Comparison of ENCODE assay signal across 16 cellular contexts in genomic region chr4:182141623-182142022, GRCh38.
DNase-seq lines count a peak whose midpoint lies in the region; ATAC-seq and TF ChIP-seq lines count a peak whose summit lies in the region.
"Had no signal": no experiment of that assay in that cellular context is flagged by ENCODE, and none has a peak within 500 bp of the region (broad histone marks: within the 10 kb centered on the region; RNA-seq: fewer than 3 reads in every experiment).

No MANE protein-coding gene starts in this region.

- CTCF ChIA-PET in WTC11 (lab: Charles Lee): interaction anchor here (0.9 kb wide), 1 partner anchor 30 kb away, joined by 5 read pairs; no protein-coding TSS in a partner anchor
- CTCF ChIA-PET in CD4-positive, alpha-beta T cell (lab: Charles Lee): no interaction called here

- no peak overlapping the region for H3K27ac Mint-ChIP-seq in WTC11
- H3K27ac Mint-ChIP-seq in nephron progenitor cell: no peak overlapping the region
- H3K27ac Mint-ChIP-seq in CD4-positive, alpha-beta T cell: no peak overlapping the region
- H3K27ac Mint-ChIP-seq: CD8-positive, alpha-beta T cell had no signal

- peaks cover 59% of the 10 kb centered on the region for H3K4me1 Mint-ChIP-seq in WTC11
- peaks cover 73% of the 10 kb centered on the region for H3K4me1 Mint-ChIP-seq in nephron progenitor cell
- peaks cover 7% of the 10 kb centered on the region for H3K4me1 Mint-ChIP-seq in CD4-positive, alpha-beta T cell (ENCODE audit: low read depth)

- ATAC-seq in WTC11 (no peak), GM21526 (IDR thresholded peaks at IDR 0.05; ENCODE audit: low FRiP score, unreplicated experiment) (no peak), left ventricle myocardium superior (no peak), GM18907 (IDR thresholded peaks at IDR 0.05; ENCODE audit: unreplicated experiment) (no peak)
- ATAC-seq in CD4-positive, alpha-beta T cell (ENCODE audit: poor library complexity): no peak
- ATAC-seq: CD8-positive, alpha-beta T cell had no signal

- H3K27me3 ChIP-seq in hepatocyte: peaks cover 8% of the 10 kb centered on the region
- H3K27me3 ChIP-seq in CD4-positive, alpha-beta T cell (ENCODE audit: control insufficient read depth, insufficient read depth, low read length): peaks cover 52% of the 10 kb centered on the region
- H3K27me3 ChIP-seq: BE2C had no signal

- TF ChIP-seq CTCF in WTC11 (IDR thresholded peaks at IDR 0.05) (no peak), hepatocyte (IDR thresholded peaks at IDR 0.05; ENCODE audit: poor library complexity) (no peak), nephron progenitor cell (IDR thresholded peaks at IDR 0.05) (no peak)
- TF ChIP-seq CTCF in CD4-positive, alpha-beta T cell (IDR thresholded peaks at IDR 0.05): no peak

- H3K79me2 ChIP-seq in hepatocyte: peaks cover 12% of the 10 kb centered on the region

- H3K9me2 ChIP-seq in hepatocyte (replicated peaks; ENCODE audit: insufficient read depth): no peaks in the 10 kb centered on the region

- no peak overlapping the region for H2AFZ ChIP-seq in hepatocyte

- H3K27ac ChIP-seq in hepatocyte: peak overlapping the region; percentile 88
- no peak overlapping the region for H3K27ac ChIP-seq in CD4-positive, alpha-beta T cell (ENCODE audit: low read depth, low read length)

- H3K36me3 Mint-ChIP-seq in WTC11 (no peaks in the 10 kb centered on the region), nephron progenitor cell (ENCODE audit: low read depth) (no peaks in the 10 kb centered on the region)
- H3K36me3 Mint-ChIP-seq in CD4-positive, alpha-beta T cell (ENCODE audit: low read depth): no peaks in the 10 kb centered on the region
- H3K36me3 Mint-ChIP-seq: CD8-positive, alpha-beta T cell had no signal

- H3K9me3 ChIP-seq in hepatocyte (ENCODE audit: low read depth): no peaks in the 10 kb centered on the region
- H3K9me3 ChIP-seq in CD4-positive, alpha-beta T cell (ENCODE audit: control insufficient read depth, low read length): no peaks in the 10 kb centered on the region
- H3K9me3 ChIP-seq: BE2C, HAP-1 had no signal

- H3K4me1 ChIP-seq in hepatocyte (ENCODE audit: insufficient read depth): peaks cover 11% of the 10 kb centered on the region

- no peaks in the 10 kb centered on the region for H3K36me3 ChIP-seq in hepatocyte (replicated peaks; ENCODE audit: insufficient read depth, low read depth)
- H3K36me3 ChIP-seq: HAP-1 had no signal

- intact Hi-C loops in left ventricle myocardium superior (cut with micrococcal nuclease): no loop called here
- intact Hi-C loops in CD4-positive, alpha-beta T cell (cut with DNase I, micrococcal nuclease): no loop called here

- 38% methylated on average over 3 of the region's 3 CpGs for WGBS in hepatocyte (ENCODE audit: low lambda C conversion rate, missing lambda C conversion rate)

- H3K4me3 ChIP-seq in hepatocyte: no peak overlapping the region
- H3K4me3 ChIP-seq: HAP-1 had no signal

- no peaks in the 10 kb centered on the region for H3K9me3 Mint-ChIP-seq in WTC11
- H3K9me3 Mint-ChIP-seq in nephron progenitor cell: no peaks in the 10 kb centered on the region
- no peaks in the 10 kb centered on the region for H3K9me3 Mint-ChIP-seq in CD4-positive, alpha-beta T cell
- H3K9me3 Mint-ChIP-seq: CD8-positive, alpha-beta T cell had no signal

- POLR2A ChIA-PET in WTC11 (lab: Charles Lee): no interaction called here
- POLR2A ChIA-PET in CD4-positive, alpha-beta T cell (lab: Charles Lee): no interaction called here

- no peak for DNase-seq in WTC11 (ENCODE audit: low spot score)
- DNase-seq in hepatocyte (ENCODE audit: low spot score): no peak
- DNase-seq in nephron progenitor cell: no peak
- no peak for DNase-seq in left ventricle myocardium superior
- no peak for DNase-seq in CD4-positive, alpha-beta T cell
- DNase-seq: BE2C; CD8-positive, alpha-beta T cell; DMS 273 treated with DMSO at 0.1 percent for 48 hours; NCI-H1417; NCI-H1930; NCI-H2171 treated with DMSO at 0.1 percent for 48 hours; NCI-H82; SHP77 treated with DMSO at 0.1 percent for 48 hours had no signal

- peak overlapping the region; percentile 96 for H3K4me2 ChIP-seq in hepatocyte

- H3K4me3 Mint-ChIP-seq in WTC11: peak overlapping the region; percentile 93
- peak overlapping the region; percentile 94 for H3K4me3 Mint-ChIP-seq in nephron progenitor cell
- H3K4me3 Mint-ChIP-seq in CD4-positive, alpha-beta T cell: no peak overlapping the region
- H3K4me3 Mint-ChIP-seq: CD8-positive, alpha-beta T cell had no signal

- H4K20me1 ChIP-seq in hepatocyte (ENCODE audit: insufficient read depth, poor library complexity, severe bottlenecking): no peaks in the 10 kb centered on the region

- H3K27me3 Mint-ChIP-seq in WTC11 (ENCODE audit: low read depth) (peaks cover 30% of the 10 kb centered on the region), nephron progenitor cell (ENCODE audit: low read depth, poor library complexity) (peaks cover 39% of the 10 kb centered on the region)
- H3K27me3 Mint-ChIP-seq in CD4-positive, alpha-beta T cell: peaks cover 78% of the 10 kb centered on the region

TF ChIP-seq in WTC11, 78 proteins besides CTCF, POLR2A, EP300 and RAD21 (continues in another document):
- TF ChIP-seq ETV6 (CRISPR knock-in tag; IDR thresholded peaks at IDR 0.05) (no peak), IRF1 (CRISPR knock-in tag; IDR thresholded peaks at IDR 0.05) (no peak), CREM (CRISPR knock-in tag; IDR thresholded peaks at IDR 0.05) (no peak), RORB (CRISPR knock-in tag; IDR thresholded peaks at IDR 0.05) (no peak), EMX1 (CRISPR knock-in tag; IDR thresholded peaks at IDR 0.05) (no peak), CBFB (CRISPR knock-in tag; IDR thresholded peaks at IDR 0.05; ENCODE audit: low read depth) (no peak), FOXJ3 (CRISPR knock-in tag; IDR thresholded peaks at IDR 0.05; ENCODE audit: borderline replicate concordance) (no peak), JUN (CRISPR knock-in tag; IDR thresholded peaks at IDR 0.05) (no peak), MLX (CRISPR knock-in tag; IDR thresholded peaks at IDR 0.05) (no peak), RELA (CRISPR knock-in tag; IDR thresholded peaks at IDR 0.05; ENCODE audit: borderline replicate concordance) (no peak), HMGXB4 (CRISPR knock-in tag; IDR thresholded peaks at IDR 0.05) (no peak), FOXK1 (CRISPR knock-in tag; IDR thresholded peaks at IDR 0.05) (no peak)
- TF ChIP-seq, protein P1, sequence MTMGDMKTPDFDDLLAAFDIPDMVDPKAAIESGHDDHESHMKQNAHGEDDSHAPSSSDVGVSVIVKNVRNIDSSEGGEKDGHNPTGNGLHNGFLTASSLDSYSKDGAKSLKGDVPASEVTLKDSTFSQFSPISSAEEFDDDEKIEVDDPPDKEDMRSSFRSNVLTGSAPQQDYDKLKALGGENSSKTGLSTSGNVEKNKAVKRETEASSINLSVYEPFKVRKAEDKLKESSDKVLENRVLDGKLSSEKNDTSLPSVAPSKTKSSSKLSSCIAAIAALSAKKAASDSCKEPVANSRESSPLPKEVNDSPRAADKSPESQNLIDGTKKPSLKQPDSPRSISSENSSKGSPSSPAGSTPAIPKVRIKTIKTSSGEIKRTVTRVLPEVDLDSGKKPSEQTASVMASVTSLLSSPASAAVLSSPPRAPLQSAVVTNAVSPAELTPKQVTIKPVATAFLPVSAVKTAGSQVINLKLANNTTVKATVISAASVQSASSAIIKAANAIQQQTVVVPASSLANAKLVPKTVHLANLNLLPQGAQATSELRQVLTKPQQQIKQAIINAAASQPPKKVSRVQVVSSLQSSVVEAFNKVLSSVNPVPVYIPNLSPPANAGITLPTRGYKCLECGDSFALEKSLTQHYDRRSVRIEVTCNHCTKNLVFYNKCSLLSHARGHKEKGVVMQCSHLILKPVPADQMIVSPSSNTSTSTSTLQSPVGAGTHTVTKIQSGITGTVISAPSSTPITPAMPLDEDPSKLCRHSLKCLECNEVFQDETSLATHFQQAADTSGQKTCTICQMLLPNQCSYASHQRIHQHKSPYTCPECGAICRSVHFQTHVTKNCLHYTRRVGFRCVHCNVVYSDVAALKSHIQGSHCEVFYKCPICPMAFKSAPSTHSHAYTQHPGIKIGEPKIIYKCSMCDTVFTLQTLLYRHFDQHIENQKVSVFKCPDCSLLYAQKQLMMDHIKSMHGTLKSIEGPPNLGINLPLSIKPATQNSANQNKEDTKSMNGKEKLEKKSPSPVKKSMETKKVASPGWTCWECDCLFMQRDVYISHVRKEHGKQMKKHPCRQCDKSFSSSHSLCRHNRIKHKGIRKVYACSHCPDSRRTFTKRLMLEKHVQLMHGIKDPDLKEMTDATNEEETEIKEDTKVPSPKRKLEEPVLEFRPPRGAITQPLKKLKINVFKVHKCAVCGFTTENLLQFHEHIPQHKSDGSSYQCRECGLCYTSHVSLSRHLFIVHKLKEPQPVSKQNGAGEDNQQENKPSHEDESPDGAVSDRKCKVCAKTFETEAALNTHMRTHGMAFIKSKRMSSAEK (CRISPR knock-in tag; IDR thresholded peaks at IDR 0.05; ENCODE audit: borderline replicate concordance): no peak
